ENCODE assay signal across 15 cellular contexts in genomic region chr12:53811606-53812005, GRCh38. TPM values are rescaled to one million over a fixed set of nuclear protein-coding genes. Genes with fewer than 3 reads are reported as not detected.
DNase-seq lines count a peak whose midpoint lies in the region; ATAC-seq and TF ChIP-seq lines count a peak whose summit lies in the region.
"Had no signal": no experiment of that assay in that cellular context is flagged by ENCODE, and none has a peak within 500 bp of the region (broad histone marks: within the 10 kb centered on the region; RNA-seq: fewer than 3 reads in every experiment).

No MANE protein-coding gene starts in this region.

- no peaks in the 10 kb centered on the region for H3K9me3 ChIP-seq in Panc1 (ENCODE audit: control insufficient read depth, insufficient read depth, low read depth, low read length)
- H3K9me3 ChIP-seq in colonic mucosa: no peaks in the 10 kb centered on the region
- H3K9me3 ChIP-seq in spleen: no peaks in the 10 kb centered on the region
- H3K9me3 ChIP-seq: BE2C, Caco-2 had no signal

- TF ChIP-seq CTCF in Panc1 (IDR thresholded peaks at IDR 0.05) (no peak), colonic mucosa (IDR thresholded peaks at IDR 0.05) (no peak), spleen (IDR thresholded peaks at IDR 0.05 in 8 of 11, conservative IDR thresholded peaks at IDR 0.05 in 3 of 11) (no peak)

- POLR2A ChIA-PET in Panc1 (lab: Charles Lee): no interaction called here

- CTCF ChIA-PET in Panc1 (lab: Charles Lee): no interaction called here

- H3K27me3 ChIP-seq in Panc1 (ENCODE audit: control insufficient read depth, insufficient read depth, low read length): no peaks in the 10 kb centered on the region
- H3K27me3 ChIP-seq in colonic mucosa: peaks cover 7% of the 10 kb centered on the region
- peaks cover 0 to 63% (median 0%) of the 10 kb centered on the region in 7 donors for H3K27me3 ChIP-seq in spleen (replicated peaks in 1 of 7)

- no TSS peak for BruUV-seq in Panc1 (replicated peaks; lab: Mats Ljungman, UMichigan)

- in situ Hi-C loops in Panc1 (cut with HindIII; ENCODE audit: low pct_unique_long_range_greater_than_20kb, low sequenced_read_pairs): no loop called here

- WGBS in spleen, 5 donors: 69 to 75% (median 72%) methylated on average over 8 of the region's 8 CpGs

- peak; percentile 19 for DNase-seq in LHCN-M2 (ENCODE audit: low read depth)
- no peak for DNase-seq in Panc1 (ENCODE audit: low read depth, low spot score)
- peak; percentile 26 for DNase-seq in left kidney (ENCODE audit: low read depth, low spot score)
- no peak for DNase-seq in colonic mucosa
- DNase-seq in SW 1271 (lab: John Stamatoyannopoulos, UW): no peak
- no peak for DNase-seq in spleen
- no peak for DNase-seq in activated CD8-positive, alpha-beta memory T cell treated with anti-CD3 and anti-CD28 coated beads, Interleukin-2, amount 50 U/mL, for 4 hours
- DNase-seq: ACHN; BE2C; C1 segment of cervical spinal cord; Caco-2; CD4-positive, alpha-beta T cell; GM23248; HCEC 1CT; IMR-90 had no signal

- peak overlapping the region; percentile 64; the same call in 1 of the 2 replicates for H3K27ac ChIP-seq in Panc1 (ENCODE audit: low read length)
- H3K27ac ChIP-seq in colonic mucosa: no peak overlapping the region
- H3K27ac ChIP-seq in spleen: no peak overlapping the region
- H3K27ac ChIP-seq: GM23248 had no signal

- H3K4me3 ChIP-seq in Panc1 (ENCODE audit: low read depth in 2 of 2, low read length in 2 of 2) (no peak overlapping the region), colonic mucosa (no peak overlapping the region), spleen (no peak overlapping the region)
- H3K4me3 ChIP-seq: GM23248 had no signal

- intact Hi-C loops in Panc1 (cut with micrococcal nuclease; ENCODE audit: unreplicated experiment) (no loop called here), colonic mucosa (cut with DNase I) (no loop called here), spleen (cut with DNase I; ENCODE audit: low total_unique reads) (no loop called here)

- H3K9ac ChIP-seq in colonic mucosa (ENCODE audit: low read depth in 2 of 2, low read length in 2 of 2): no peak overlapping the region
- H3K9ac ChIP-seq: GM23248 had no signal

- peak; percentile 19; the same call in 1 of the 2 replicates for ATAC-seq in Panc1

- no peak for TF ChIP-seq POLR2A in spleen (IDR thresholded peaks at IDR 0.05)

- H3K4me1 ChIP-seq in Panc1 (ENCODE audit: control insufficient read depth, insufficient read depth, low read length) (peaks cover 5% of the 10 kb centered on the region), colonic mucosa (no peaks in the 10 kb centered on the region), spleen (no peaks in the 10 kb centered on the region)
- H3K4me1 ChIP-seq: BE2C, Caco-2 had no signal

- no peaks in the 10 kb centered on the region for H3K36me3 ChIP-seq in Panc1 (ENCODE audit: control insufficient read depth, insufficient read depth, low read length)
- no peaks in the 10 kb centered on the region for H3K36me3 ChIP-seq in colonic mucosa
- no peaks in the 10 kb centered on the region for H3K36me3 ChIP-seq in spleen
- H3K36me3 ChIP-seq: BE2C had no signal

RNA-seq across cellular contexts. Expression of gene CISTR, which starts 59.8 kb away (rescaled TPM):
- total RNA-seq in LHCN-M2 (2014; rRNA removed): not detected in 2 replicates
- polyA plus RNA-seq in LHCN-M2 (2012): not detected
- total RNA-seq in Panc1 (2021; ENCODE audit: unreplicated experiment): not detected
- not detected for polyA plus RNA-seq in Panc1 (2012; ENCODE audit: insufficient read length)
- not detected for total RNA-seq in colonic mucosa
- not detected for total RNA-seq in spleen
- under 1 TPM in 1 of 3 donors, not detected in 2; 0.20 TPM for polyA plus RNA-seq in spleen
- total RNA-seq: Caco-2; CD4-positive, alpha-beta T cell; GM23248; IMR-90 had no signal
- polyA plus RNA-seq: GM23248, IMR-90 had no signal

Comparison
In these comparisons a context has a peak if more than half of its experiments do, and no peak if none do; other contexts are left out.
1. DNase-seq: peak in LHCN-M2 (single experiment) and left kidney (single experiment); none in Panc1 (single experiment), colonic mucosa (single experiment), SW 1271 (0 of 2), spleen (single experiment) and activated CD8-positive, alpha-beta memory T cell treated with anti-CD3 and anti-CD28 coated beads, Interleukin-2, amount 50 U/mL, for 4 hours (single experiment).